In genomic region chr12:114003286-114003685, GRCh38 we compare ENCODE assay signal across 31 cellular contexts.
"Had no signal": no experiment of that assay in that cellular context is flagged by ENCODE, and none has a peak within 500 bp of the region (broad histone marks: within the 10 kb centered on the region; RNA-seq: fewer than 3 reads in every experiment).

No MANE protein-coding gene starts in this region.

- H3K27me3 ChIP-seq: body of pancreas had no signal

- H3K27ac ChIP-seq: adrenal gland, body of pancreas, breast epithelium, coronary artery, PC-9, RWPE1, VCaP had no signal

- H3K36me3 ChIP-seq: adrenal gland, breast epithelium, MG63 had no signal

- H2AFZ ChIP-seq: PC-9 had no signal

- H3K4me3 ChIP-seq: adrenal gland, body of pancreas, breast epithelium, coronary artery, MG63, PC-9 had no signal

- DNase-seq: activated B cell treated with CpG ODN at 0.5 μM for 24 hours; activated CD4-positive, alpha-beta T cell treated with anti-CD3 and anti-CD28 coated beads, Interleukin-2, amount 10 ng/mL, durations not matched to agents 24 days and 14 days; activated CD4-positive, alpha-beta T cell treated with anti-CD3 and anti-CD28 coated beads, Interleukin-2, amount 50 U/mL, for 4 hours; activated CD8-positive, alpha-beta T cell treated with anti-CD3 and anti-CD28 coated beads for 36 hours; activated gamma-delta T cell; activated naive CD4-positive, alpha-beta T cell treated with anti-CD3 and anti-CD28 coated beads for 36 hours; activated T-cell treated with anti-CD3 and anti-CD28 coated beads, Interleukin-2, amount 50 U/mL, for 1 hour; adrenal gland; body of pancreas; Kasumi-1; KBM-7; MG63; NCI-H1092; NCI-H1436 treated with DMSO at 0.1 percent for 48 hours; NCI-H1694 treated with DMSO at 0.1 percent for 48 hours; NCI-H2081; NCI-H226; NCI-H446 treated with DMSO at 0.1 percent for 48 hours; NCI-H526 treated with DMSO at 0.1 percent for 48 hours; NCI-H82; NK-92 treated with Interleukin-12 subunit alpha and Interleukin-12 subunit beta, amount 100 ng/mL, for 24 hours; PC-9; SIG-M5; SW 1271; T-helper 1 cell; T-helper 2 cell; T-helper 9 cell had no signal

- H3K4me2 ChIP-seq: PC-9 had no signal

- H3K4me1 ChIP-seq: adrenal gland, body of pancreas, breast epithelium had no signal

- H3K9me3 ChIP-seq: adrenal gland, body of pancreas, breast epithelium, MG63 had no signal
